1 cellular context compared by ENCODE assay signal in the genomic region with DNA sequence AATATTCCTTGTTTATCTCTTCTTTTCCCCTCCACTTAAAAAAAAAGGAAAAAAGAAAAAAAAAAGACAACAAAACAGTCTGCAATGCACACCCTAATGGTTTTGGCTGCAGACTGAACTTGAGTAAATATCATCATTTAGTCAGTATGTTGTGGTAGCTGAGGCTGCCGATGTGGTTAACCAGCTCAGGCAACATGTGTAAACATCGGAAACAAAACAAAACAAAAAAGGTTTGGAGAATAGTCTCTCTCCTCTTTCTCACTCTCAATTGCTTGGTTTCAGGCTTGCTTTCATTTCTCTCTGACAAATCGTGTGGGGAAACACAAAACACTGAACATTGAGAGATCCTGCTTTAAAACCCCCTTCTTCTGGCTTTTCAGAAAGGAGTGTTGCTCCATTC.
TF ChIP-seq lines count a peak whose summit lies in the region.

No MANE protein-coding gene starts in this region.

TF ChIP-seq in HepG2, 621 proteins besides CTCF, POLR2A, EP300 and RAD21 (continued from another document):
- TF ChIP-seq, protein P1, sequence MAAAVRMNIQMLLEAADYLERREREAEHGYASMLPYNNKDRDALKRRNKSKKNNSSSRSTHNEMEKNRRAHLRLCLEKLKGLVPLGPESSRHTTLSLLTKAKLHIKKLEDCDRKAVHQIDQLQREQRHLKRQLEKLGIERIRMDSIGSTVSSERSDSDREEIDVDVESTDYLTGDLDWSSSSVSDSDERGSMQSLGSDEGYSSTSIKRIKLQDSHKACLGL (CRISPR knock-in tag; IDR thresholded peaks at IDR 0.05), result no peak
- TF ChIP-seq BRD4 (CRISPR knock-in tag; IDR thresholded peaks at IDR 0.05) (no peak), ARNT (IDR thresholded peaks at IDR 0.05) (no peak), ZNF253 (CRISPR knock-in tag; IDR thresholded peaks at IDR 0.05; ENCODE audit: borderline replicate concordance) (no peak), DNMT1 (CRISPR knock-in tag; IDR thresholded peaks at IDR 0.05) (no peak), ZSCAN30 (CRISPR knock-in tag; IDR thresholded peaks at IDR 0.05) (no peak), SMAD9 (CRISPR knock-in tag; IDR thresholded peaks at IDR 0.05) (no peak), TSC22D2 (CRISPR knock-in tag; IDR thresholded peaks at IDR 0.05; ENCODE audit: borderline replicate concordance) (no peak), EED (CRISPR knock-in tag; IDR thresholded peaks at IDR 0.05) (no peak), U2AF2 (IDR thresholded peaks at IDR 0.05; ENCODE audit: low read depth, low read length) (no peak), NBN (conservative IDR thresholded peaks at IDR 0.05) (no peak)
- TF ChIP-seq, protein P2, sequence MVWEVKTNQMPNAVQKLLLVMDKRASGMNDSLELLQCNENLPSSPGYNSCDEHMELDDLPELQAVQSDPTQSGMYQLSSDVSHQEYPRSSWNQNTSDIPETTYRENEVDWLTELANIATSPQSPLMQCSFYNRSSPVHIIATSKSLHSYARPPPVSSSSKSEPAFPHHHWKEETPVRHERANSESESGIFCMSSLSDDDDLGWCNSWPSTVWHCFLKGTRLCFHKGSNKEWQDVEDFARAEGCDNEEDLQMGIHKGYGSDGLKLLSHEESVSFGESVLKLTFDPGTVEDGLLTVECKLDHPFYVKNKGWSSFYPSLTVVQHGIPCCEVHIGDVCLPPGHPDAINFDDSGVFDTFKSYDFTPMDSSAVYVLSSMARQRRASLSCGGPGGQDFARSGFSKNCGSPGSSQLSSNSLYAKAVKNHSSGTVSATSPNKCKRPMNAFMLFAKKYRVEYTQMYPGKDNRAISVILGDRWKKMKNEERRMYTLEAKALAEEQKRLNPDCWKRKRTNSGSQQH (CRISPR knock-in tag; IDR thresholded peaks at IDR 0.05; ENCODE audit: low read depth), result no peak
- TF ChIP-seq, protein P3, sequence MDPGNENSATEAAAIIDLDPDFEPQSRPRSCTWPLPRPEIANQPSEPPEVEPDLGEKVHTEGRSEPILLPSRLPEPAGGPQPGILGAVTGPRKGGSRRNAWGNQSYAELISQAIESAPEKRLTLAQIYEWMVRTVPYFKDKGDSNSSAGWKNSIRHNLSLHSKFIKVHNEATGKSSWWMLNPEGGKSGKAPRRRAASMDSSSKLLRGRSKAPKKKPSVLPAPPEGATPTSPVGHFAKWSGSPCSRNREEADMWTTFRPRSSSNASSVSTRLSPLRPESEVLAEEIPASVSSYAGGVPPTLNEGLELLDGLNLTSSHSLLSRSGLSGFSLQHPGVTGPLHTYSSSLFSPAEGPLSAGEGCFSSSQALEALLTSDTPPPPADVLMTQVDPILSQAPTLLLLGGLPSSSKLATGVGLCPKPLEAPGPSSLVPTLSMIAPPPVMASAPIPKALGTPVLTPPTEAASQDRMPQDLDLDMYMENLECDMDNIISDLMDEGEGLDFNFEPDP (CRISPR knock-in tag; conservative IDR thresholded peaks at IDR 0.05), result no peak
